17 cellular contexts compared by ENCODE assay signal in genomic region chr2:28273751-28274150, GRCh38.
A peak's percentile ranks its signal among the peaks of the same experiment; 100 is the strongest.
DNase-seq lines count a peak whose midpoint lies in the region; ATAC-seq and TF ChIP-seq lines count a peak whose summit lies in the region.
"Had no signal": no experiment of that assay in that cellular context is flagged by ENCODE, and none has a peak within 500 bp of the region (broad histone marks: within the 10 kb centered on the region; RNA-seq: fewer than 3 reads in every experiment).

No MANE protein-coding gene starts in this region.

- H3K27ac ChIP-seq in CD8-positive, alpha-beta memory T cell (ENCODE audit: low read depth, low read length): no peak overlapping the region
- H3K27ac ChIP-seq: KMS-11 had no signal

- DNase-seq in CD8-positive, alpha-beta memory T cell: peak in 1 of 5 donors; percentile 10
- DNase-seq in activated T-helper 1 cell treated with anti-CD3 and anti-CD28 coated beads, Interleukin-12 subunit alpha, Interleukin-12 subunit beta, Interleukin-2, Interleukin-4 antibody, amounts not matched to agents 30 ng/mL and 10 ng/mL and 1 ng/mL, durations not matched to agents 14 hours and 24 hours and 36 hours (ENCODE audit: low spot score): peak; percentile 9
- DNase-seq in mucosa of gallbladder (ENCODE audit: low spot score): peak; percentile 57
- no peak for DNase-seq in DMS 273 treated with DMSO at 0.1 percent for 48 hours (lab: John Stamatoyannopoulos, UW)
- no peak for DNase-seq in CD14-positive monocyte (ENCODE audit: low spot score)
- DNase-seq in SKM-1 treated with dmso at 0.1 percent for 144 hours (lab: John Stamatoyannopoulos, UW; ENCODE audit: unreplicated experiment): no peak
- DNase-seq in activated CD8-positive, alpha-beta memory T cell treated with anti-CD3 and anti-CD28 coated beads, Interleukin-2, amount 50 U/mL, for 4 hours: no peak
- DNase-seq: activated CD4-positive, alpha-beta T cell treated with anti-CD3 and anti-CD28 coated beads, Interleukin-2, amount 10 ng/mL, durations not matched to agents 7 days and 5 days; brain microvascular endothelial cell; EL; endodermal cell; NCI-H1694 treated with DMSO at 0.1 percent for 48 hours; NCI-H69; stimulated activated CD8-positive, alpha-beta memory T cell treated with anti-CD3 and anti-CD28 coated beads, Interleukin-4, amount 100 ng/mL, for 48 hours had no signal

- H3K9me3 ChIP-seq in CD8-positive, alpha-beta memory T cell (ENCODE audit: low read length): no peaks in the 10 kb centered on the region

- peak overlapping the region in 5 of 8 donors; percentile 12 to 27 (median 17) for H3K27ac Mint-ChIP-seq in CD8-positive, alpha-beta memory T cell
- no peak overlapping the region for H3K27ac Mint-ChIP-seq in activated T-helper 1 cell treated with anti-CD3 and anti-CD28 coated beads, Interleukin-12 subunit alpha, Interleukin-12 subunit beta, Interleukin-2, Interleukin-4 antibody, amounts not matched to agents 30 ng/mL and 10 ng/mL and 1 ng/mL, durations not matched to agents 14 hours and 24 hours and 36 hours
- H3K27ac Mint-ChIP-seq in CD14-positive monocyte: peak overlapping the region in 3 of 7 donors; percentile 7 to 81 (median 47)
- H3K27ac Mint-ChIP-seq: activated CD4-positive, alpha-beta T cell treated with anti-CD3 and anti-CD28 coated beads, Interleukin-2, amount 10 ng/mL, durations not matched to agents 7 days and 5 days; endodermal cell; T-helper 2 cell treated with Interferon-gamma antibody and Interleukin-4, amounts not matched to agents 5 μg/mL and 100 μg/mL, for 36 hours had no signal

- POLR2A ChIA-PET in CD8-positive, alpha-beta memory T cell (lab: Charles Lee): no interaction called here

- no peak for TF ChIP-seq CTCF in CD14-positive monocyte (IDR thresholded peaks at IDR 0.05)

- intact Hi-C loops in activated T-helper 1 cell treated with anti-CD3 and anti-CD28 coated beads, Interleukin-12 subunit alpha, Interleukin-12 subunit beta, Interleukin-2, Interleukin-4 antibody, amounts not matched to agents 30 ng/mL and 10 ng/mL and 1 ng/mL, durations not matched to agents 14 hours and 24 hours and 36 hours (cut with micrococcal nuclease): no loop called here
- intact Hi-C loops in CD14-positive monocyte (cut with micrococcal nuclease): loop anchor here (10.0 kb wide), 2 partner anchors 61 to 121 kb away; partner anchors contain the start of gene FOSL2 (in 1 of the 2)

- H3K4me3 ChIP-seq in CD8-positive, alpha-beta memory T cell (ENCODE audit: low read length): no peak overlapping the region

- H3K4me3 Mint-ChIP-seq in CD8-positive, alpha-beta memory T cell: no peak overlapping the region
- no peak overlapping the region for H3K4me3 Mint-ChIP-seq in activated T-helper 1 cell treated with anti-CD3 and anti-CD28 coated beads, Interleukin-12 subunit alpha, Interleukin-12 subunit beta, Interleukin-2, Interleukin-4 antibody, amounts not matched to agents 30 ng/mL and 10 ng/mL and 1 ng/mL, durations not matched to agents 14 hours and 24 hours and 36 hours
- no peak overlapping the region for H3K4me3 Mint-ChIP-seq in CD14-positive monocyte
- H3K4me3 Mint-ChIP-seq: activated CD4-positive, alpha-beta T cell treated with anti-CD3 and anti-CD28 coated beads, Interleukin-2, amount 10 ng/mL, durations not matched to agents 7 days and 5 days; endodermal cell; T-helper 2 cell treated with Interferon-gamma antibody and Interleukin-4, amounts not matched to agents 5 μg/mL and 100 μg/mL, for 36 hours had no signal

- H3K27me3 ChIP-seq in CD8-positive, alpha-beta memory T cell (ENCODE audit: insufficient read depth, low read length, poor library complexity, severe bottlenecking): no peaks in the 10 kb centered on the region
- H3K27me3 ChIP-seq: brain microvascular endothelial cell had no signal

- H3K4me1 ChIP-seq in CD8-positive, alpha-beta memory T cell (ENCODE audit: insufficient read depth, low read length): peaks cover 13% of the 10 kb centered on the region

- CTCF ChIA-PET in CD8-positive, alpha-beta memory T cell (lab: Charles Lee): interaction anchor here (1.3 kb wide), 1 partner anchor 76 kb away, joined by 3 read pairs; no protein-coding TSS in a partner anchor

- no peaks in the 10 kb centered on the region for H3K9me3 Mint-ChIP-seq in CD8-positive, alpha-beta memory T cell
- H3K9me3 Mint-ChIP-seq in activated T-helper 1 cell treated with anti-CD3 and anti-CD28 coated beads, Interleukin-12 subunit alpha, Interleukin-12 subunit beta, Interleukin-2, Interleukin-4 antibody, amounts not matched to agents 30 ng/mL and 10 ng/mL and 1 ng/mL, durations not matched to agents 14 hours and 24 hours and 36 hours: no peaks in the 10 kb centered on the region
- H3K9me3 Mint-ChIP-seq in CD14-positive monocyte: no peaks in the 10 kb centered on the region
- H3K9me3 Mint-ChIP-seq: endodermal cell; T-helper 2 cell treated with Interferon-gamma antibody and Interleukin-4, amounts not matched to agents 5 μg/mL and 100 μg/mL, for 36 hours had no signal

- ATAC-seq in HG02678 (IDR thresholded peaks at IDR 0.05; ENCODE audit: unreplicated experiment): peak; percentile 31

- no peaks in the 10 kb centered on the region for H3K36me3 ChIP-seq in CD8-positive, alpha-beta memory T cell (ENCODE audit: insufficient read depth, low read length)
- H3K36me3 ChIP-seq: brain microvascular endothelial cell had no signal

- peaks cover 4 to 11% (median 4%) of the 10 kb centered on the region in 3 donors for H3K36me3 Mint-ChIP-seq in CD8-positive, alpha-beta memory T cell
- peaks cover 17% of the 10 kb centered on the region for H3K36me3 Mint-ChIP-seq in activated T-helper 1 cell treated with anti-CD3 and anti-CD28 coated beads, Interleukin-12 subunit alpha, Interleukin-12 subunit beta, Interleukin-2, Interleukin-4 antibody, amounts not matched to agents 30 ng/mL and 10 ng/mL and 1 ng/mL, durations not matched to agents 14 hours and 24 hours and 36 hours (ENCODE audit: low read depth)
- peaks cover 32 to 40% of the 10 kb centered on the region in 2 donors for H3K36me3 Mint-ChIP-seq in CD14-positive monocyte

- no peaks in the 10 kb centered on the region for H3K27me3 Mint-ChIP-seq in CD8-positive, alpha-beta memory T cell
- peaks cover 3% of the 10 kb centered on the region for H3K27me3 Mint-ChIP-seq in activated T-helper 1 cell treated with anti-CD3 and anti-CD28 coated beads, Interleukin-12 subunit alpha, Interleukin-12 subunit beta, Interleukin-2, Interleukin-4 antibody, amounts not matched to agents 30 ng/mL and 10 ng/mL and 1 ng/mL, durations not matched to agents 14 hours and 24 hours and 36 hours (ENCODE audit: insufficient read depth)
- peaks cover 0 to 2% (median 0%) of the 10 kb centered on the region in 3 donors for H3K27me3 Mint-ChIP-seq in CD14-positive monocyte (ENCODE audit: low read depth in 3 of 3)
- H3K27me3 Mint-ChIP-seq: activated CD4-positive, alpha-beta T cell treated with anti-CD3 and anti-CD28 coated beads, Interleukin-2, amount 10 ng/mL, durations not matched to agents 7 days and 5 days had no signal

- H3K4me1 Mint-ChIP-seq in CD8-positive, alpha-beta memory T cell: peaks cover 24 to 49% (median 28%) of the 10 kb centered on the region in 3 donors
- peaks cover 67% of the 10 kb centered on the region for H3K4me1 Mint-ChIP-seq in activated T-helper 1 cell treated with anti-CD3 and anti-CD28 coated beads, Interleukin-12 subunit alpha, Interleukin-12 subunit beta, Interleukin-2, Interleukin-4 antibody, amounts not matched to agents 30 ng/mL and 10 ng/mL and 1 ng/mL, durations not matched to agents 14 hours and 24 hours and 36 hours (ENCODE audit: low read depth)
- H3K4me1 Mint-ChIP-seq in CD14-positive monocyte: peaks cover 42% of the 10 kb centered on the region

Comparison
In these comparisons a context has a peak if more than half of its experiments do, and no peak if none do; other contexts are left out.
1. DNase-seq: peak in activated T-helper 1 cell treated with anti-CD3 and anti-CD28 coated beads, Interleukin-12 subunit alpha, Interleukin-12 subunit beta, Interleukin-2, Interleukin-4 antibody, amounts not matched to agents 30 ng/mL and 10 ng/mL and 1 ng/mL, durations not matched to agents 14 hours and 24 hours and 36 hours (single experiment) and mucosa of gallbladder (single experiment); none in DMS 273 treated with DMSO at 0.1 percent for 48 hours (single experiment), CD14-positive monocyte (single experiment), SKM-1 treated with dmso at 0.1 percent for 144 hours (single experiment) and activated CD8-positive, alpha-beta memory T cell treated with anti-CD3 and anti-CD28 coated beads, Interleukin-2, amount 50 U/mL, for 4 hours (single experiment).